Comparison of ENCODE assay signal across 8 cellular contexts in the genomic region with DNA sequence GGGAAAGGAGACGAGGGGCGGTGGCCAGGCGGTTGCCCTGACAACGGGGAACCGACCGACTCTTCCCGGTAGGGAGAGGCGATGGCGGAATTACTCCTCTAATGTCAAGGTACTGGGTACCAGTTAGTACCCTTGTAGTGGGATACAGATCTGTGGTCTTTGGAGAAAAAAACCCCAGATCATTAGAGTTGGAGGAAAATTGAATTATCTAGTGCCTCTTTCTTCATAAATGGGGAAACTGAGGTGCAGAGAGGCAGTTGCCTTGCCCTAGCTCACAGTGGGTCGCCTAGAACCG. TPM values are rescaled to one million over a fixed set of nuclear protein-coding genes. Genes with fewer than 3 reads are reported as not detected.
DNase-seq lines count a peak whose midpoint lies in the region; ATAC-seq and TF ChIP-seq lines count a peak whose summit lies in the region.

No MANE protein-coding gene starts in this region.

- H3K9me3 Mint-ChIP-seq in T-helper 1 cell treated with Interleukin-12 subunit alpha and Interleukin-12 subunit beta and Interleukin-4 antibody, amounts not matched to agents 30 μg/mL and 1 μg/mL, for 36 hours, result peaks cover 8% of the 10 kb centered on the region

- peak overlapping the region; percentile 86 for H3K4me3 ChIP-seq in astrocyte of the spinal cord (ENCODE audit: low read depth, low read length)

- peak overlapping the region; percentile 98 for H3K27ac ChIP-seq in layer of hippocampus (ENCODE audit: low read depth, low read length)
- peak overlapping the region; percentile 82 for H3K27ac ChIP-seq in temporal lobe (ENCODE audit: low read depth, low read length)

- in situ Hi-C loops in astrocyte of the spinal cord (cut with HindIII; ENCODE audit: low sequenced_read_pairs), result no loop called here

- peak overlapping the region; percentile 100 for H3K4me3 Mint-ChIP-seq in T-helper 1 cell treated with Interleukin-12 subunit alpha and Interleukin-12 subunit beta and Interleukin-4 antibody, amounts not matched to agents 30 μg/mL and 1 μg/mL, for 36 hours

- ATAC-seq in GM18502 (IDR thresholded peaks at IDR 0.05; ENCODE audit: poor library complexity, unreplicated experiment), result no peak

- H3K27me3 ChIP-seq in layer of hippocampus (ENCODE audit: control insufficient read depth, insufficient read depth, low read length), result no peaks in the 10 kb centered on the region

- peak overlapping the region; percentile 100 for H3K27ac Mint-ChIP-seq in T-helper 1 cell treated with Interleukin-12 subunit alpha and Interleukin-12 subunit beta and Interleukin-4 antibody, amounts not matched to agents 30 μg/mL and 1 μg/mL, for 36 hours

- peaks cover 24% of the 10 kb centered on the region for H3K4me1 Mint-ChIP-seq in T-helper 1 cell treated with Interleukin-12 subunit alpha and Interleukin-12 subunit beta and Interleukin-4 antibody, amounts not matched to agents 30 μg/mL and 1 μg/mL, for 36 hours (ENCODE audit: low read depth)

- TF ChIP-seq CTCF in astrocyte of the spinal cord (IDR thresholded peaks at IDR 0.05; ENCODE audit: low read depth, low read length), result no peak

- no peak for DNase-seq in T-helper 1 cell
- no peak for DNase-seq in astrocyte of the spinal cord (ENCODE audit: low read depth, low spot score)
- no peak for DNase-seq in NCI-H82 treated with DMSO at 0.1 percent for 48 hours (lab: John Stamatoyannopoulos, UW; ENCODE audit: unreplicated experiment)
- DNase-seq in COR-L47 (lab: John Stamatoyannopoulos, UW), result no peak

- peaks cover 10% of the 10 kb centered on the region for H3K27me3 Mint-ChIP-seq in T-helper 1 cell treated with Interleukin-12 subunit alpha and Interleukin-12 subunit beta and Interleukin-4 antibody, amounts not matched to agents 30 μg/mL and 1 μg/mL, for 36 hours (ENCODE audit: low read depth)

- H3K36me3 Mint-ChIP-seq in T-helper 1 cell treated with Interleukin-12 subunit alpha and Interleukin-12 subunit beta and Interleukin-4 antibody, amounts not matched to agents 30 μg/mL and 1 μg/mL, for 36 hours (ENCODE audit: low read depth), result peaks cover 5% of the 10 kb centered on the region

RNA-seq across cellular contexts. Expression of a gene that starts 0.5 kb away (rescaled TPM):
- 32.0 TPM for total RNA-seq in temporal lobe

RNA-seq across cellular contexts. Expression of a gene that starts 27.7 kb away (rescaled TPM):
- total RNA-seq in temporal lobe, result 3.2 TPM

RNA-seq across cellular contexts. Expression of a gene that starts 58.6 kb away (rescaled TPM):
- 10.3 TPM for total RNA-seq in temporal lobe
